ENCODE assay signal across 9 cellular contexts in the genomic region with DNA sequence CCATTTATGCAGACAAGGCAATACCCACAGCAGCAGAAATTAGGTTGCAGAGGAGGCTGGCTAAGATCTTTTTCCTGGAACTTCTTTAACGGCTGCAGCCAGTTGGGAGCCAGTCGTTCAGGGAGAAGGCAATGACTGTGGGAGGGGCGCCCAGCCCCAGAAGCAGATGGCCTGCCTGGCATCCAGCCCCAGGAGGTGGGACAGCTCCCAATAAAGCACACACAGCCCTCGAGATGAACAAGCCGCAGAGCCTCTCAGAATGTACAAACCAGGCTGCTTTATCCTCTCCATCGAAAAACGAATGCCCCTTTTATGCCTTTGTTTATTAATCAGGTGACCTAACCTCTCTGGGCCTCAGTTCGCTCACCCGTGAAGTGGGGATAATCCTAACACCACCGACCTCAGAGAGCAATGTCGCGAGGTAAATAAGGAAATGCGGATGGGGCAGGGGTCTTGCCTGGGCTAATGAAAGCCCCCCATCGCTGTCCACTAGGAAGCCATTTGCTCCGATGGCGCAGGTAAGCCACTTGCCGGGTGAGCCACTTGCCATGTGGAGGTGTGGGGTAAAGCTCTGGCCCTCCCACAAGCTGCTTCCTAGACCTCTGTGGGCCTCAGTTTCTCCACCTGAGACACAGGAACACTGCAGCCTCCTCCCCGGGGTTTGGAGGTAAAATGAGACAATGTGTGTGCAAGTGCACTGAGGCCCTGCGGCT. TPM values are rescaled to one million over a fixed set of nuclear protein-coding genes. Genes with fewer than 3 reads are reported as not detected.
A peak's percentile ranks its signal among the peaks of the same experiment; 100 is the strongest.
DNase-seq lines count a peak whose midpoint lies in the region; ATAC-seq and TF ChIP-seq lines count a peak whose summit lies in the region.
"Had no signal": no experiment of that assay in that cellular context is flagged by ENCODE, and none has a peak within 500 bp of the region (broad histone marks: within the 10 kb centered on the region; RNA-seq: fewer than 3 reads in every experiment).

No MANE protein-coding gene starts in this region.

- H3K27ac ChIP-seq in prostate gland = peak overlapping the region; percentile 62 to 66

- no peak for TF ChIP-seq POLR2A in prostate gland (IDR thresholded peaks at IDR 0.05)

- intact Hi-C loops in prostate gland (cut with DNase I) = no loop called here
- intact Hi-C loops in activated T-helper 1 cell treated with anti-CD3 and anti-CD28 coated beads, Interleukin-12 subunit alpha, Interleukin-12 subunit beta, Interleukin-2, Interleukin-4 antibody, amounts not matched to agents 30 ng/mL and 10 ng/mL and 1 ng/mL, durations not matched to agents 14 hours and 24 hours and 36 hours (cut with micrococcal nuclease) = no loop called here

- WGBS in prostate gland = 47% methylated on average over 19 of the region's 19 CpGs

- DNase-seq in DMS 273 treated with DMSO at 0.1 percent for 48 hours (lab: John Stamatoyannopoulos, UW) (peak; percentile 96), NCI-H510A treated with DMSO at 0.1 percent for 48 hours (lab: John Stamatoyannopoulos, UW) (peak; percentile 77), globus pallidus (ENCODE audit: low spot score) (peak; percentile 67), prostate gland (ENCODE audit: low spot score) (peak; percentile 50), epidermal melanocyte (ENCODE audit: insufficient read length, low spot score) (no peak)
- no peak for DNase-seq in activated T-helper 1 cell treated with anti-CD3 and anti-CD28 coated beads, Interleukin-12 subunit alpha, Interleukin-12 subunit beta, Interleukin-2, Interleukin-4 antibody, amounts not matched to agents 30 ng/mL and 10 ng/mL and 1 ng/mL, durations not matched to agents 14 hours and 24 hours and 36 hours (ENCODE audit: low spot score)
- DNase-seq: cortex of kidney had no signal

- no peaks in the 10 kb centered on the region for H3K4me1 Mint-ChIP-seq in activated T-helper 1 cell treated with anti-CD3 and anti-CD28 coated beads, Interleukin-12 subunit alpha, Interleukin-12 subunit beta, Interleukin-2, Interleukin-4 antibody, amounts not matched to agents 30 ng/mL and 10 ng/mL and 1 ng/mL, durations not matched to agents 14 hours and 24 hours and 36 hours (ENCODE audit: low read depth)

- H3K4me3 ChIP-seq in prostate gland = no peak overlapping the region

- ATAC-seq in GM21360 (IDR thresholded peaks at IDR 0.05; ENCODE audit: unreplicated experiment) (no peak), GM18520 (IDR thresholded peaks at IDR 0.05; ENCODE audit: unreplicated experiment) (no peak)

- no peaks in the 10 kb centered on the region for H3K36me3 ChIP-seq in prostate gland

- H3K36me3 Mint-ChIP-seq in activated T-helper 1 cell treated with anti-CD3 and anti-CD28 coated beads, Interleukin-12 subunit alpha, Interleukin-12 subunit beta, Interleukin-2, Interleukin-4 antibody, amounts not matched to agents 30 ng/mL and 10 ng/mL and 1 ng/mL, durations not matched to agents 14 hours and 24 hours and 36 hours (ENCODE audit: low read depth) = no peaks in the 10 kb centered on the region

- H3K27me3 Mint-ChIP-seq in activated T-helper 1 cell treated with anti-CD3 and anti-CD28 coated beads, Interleukin-12 subunit alpha, Interleukin-12 subunit beta, Interleukin-2, Interleukin-4 antibody, amounts not matched to agents 30 ng/mL and 10 ng/mL and 1 ng/mL, durations not matched to agents 14 hours and 24 hours and 36 hours (ENCODE audit: insufficient read depth) = peaks cover 4% of the 10 kb centered on the region

- no peaks in the 10 kb centered on the region for H3K9me3 Mint-ChIP-seq in activated T-helper 1 cell treated with anti-CD3 and anti-CD28 coated beads, Interleukin-12 subunit alpha, Interleukin-12 subunit beta, Interleukin-2, Interleukin-4 antibody, amounts not matched to agents 30 ng/mL and 10 ng/mL and 1 ng/mL, durations not matched to agents 14 hours and 24 hours and 36 hours

- TF ChIP-seq CTCF in prostate gland (IDR thresholded peaks at IDR 0.05) = no peak

- peaks cover 4% of the 10 kb centered on the region for H3K4me1 ChIP-seq in prostate gland (replicated peaks)

- H3K9me3 ChIP-seq in prostate gland = no peaks in the 10 kb centered on the region

- H3K27me3 ChIP-seq in prostate gland (replicated peaks; ENCODE audit: insufficient read depth) = no peaks in the 10 kb centered on the region

- H3K4me3 Mint-ChIP-seq in activated T-helper 1 cell treated with anti-CD3 and anti-CD28 coated beads, Interleukin-12 subunit alpha, Interleukin-12 subunit beta, Interleukin-2, Interleukin-4 antibody, amounts not matched to agents 30 ng/mL and 10 ng/mL and 1 ng/mL, durations not matched to agents 14 hours and 24 hours and 36 hours = no peak overlapping the region

- no peak overlapping the region for H3K27ac Mint-ChIP-seq in activated T-helper 1 cell treated with anti-CD3 and anti-CD28 coated beads, Interleukin-12 subunit alpha, Interleukin-12 subunit beta, Interleukin-2, Interleukin-4 antibody, amounts not matched to agents 30 ng/mL and 10 ng/mL and 1 ng/mL, durations not matched to agents 14 hours and 24 hours and 36 hours

RNA-seq across cellular contexts. Expression of gene MGLL, which starts 35.8 kb away (rescaled TPM):
- total RNA-seq in prostate gland = 10 to 100 TPM; 20.0 to 31.8 TPM
- 2.2 and 2.5 TPM in 2 replicates for total RNA-seq in activated T-helper 1 cell treated with anti-CD3 and anti-CD28 coated beads, Interleukin-12 subunit alpha, Interleukin-12 subunit beta, Interleukin-2, Interleukin-4 antibody, amounts not matched to agents 30 ng/mL and 10 ng/mL and 1 ng/mL, durations not matched to agents 14 hours and 24 hours and 36 hours

Comparison
In these comparisons a context has a peak if more than half of its experiments do, and no peak if none do; other contexts are left out.
1. DNase-seq: peak in DMS 273 treated with DMSO at 0.1 percent for 48 hours (single experiment), NCI-H510A treated with DMSO at 0.1 percent for 48 hours (single experiment), globus pallidus (single experiment) and prostate gland (single experiment); none in epidermal melanocyte (single experiment) and activated T-helper 1 cell treated with anti-CD3 and anti-CD28 coated beads, Interleukin-12 subunit alpha, Interleukin-12 subunit beta, Interleukin-2, Interleukin-4 antibody, amounts not matched to agents 30 ng/mL and 10 ng/mL and 1 ng/mL, durations not matched to agents 14 hours and 24 hours and 36 hours (single experiment).